Comparison of ENCODE assay signal across 19 cellular contexts in genomic region chr3:56904526-56905245, GRCh38.
A peak's percentile ranks its signal among the peaks of the same experiment; 100 is the strongest.
DNase-seq lines count a peak whose midpoint lies in the region; ATAC-seq and TF ChIP-seq lines count a peak whose summit lies in the region.
"Had no signal": no experiment of that assay in that cellular context is flagged by ENCODE, and none has a peak within 500 bp of the region (broad histone marks: within the 10 kb centered on the region; RNA-seq: fewer than 3 reads in every experiment).

No MANE protein-coding gene starts in this region.

- TF ChIP-seq POLR2A in transverse colon (IDR thresholded peaks at IDR 0.05): no peak

- no peaks in the 10 kb centered on the region for H3K9me3 ChIP-seq in SK-N-SH
- H3K9me3 ChIP-seq in transverse colon: no peaks in the 10 kb centered on the region
- H3K9me3 ChIP-seq in PC-9 (ENCODE audit: insufficient read depth, low read depth): no peaks in the 10 kb centered on the region
- H3K9me3 ChIP-seq: psoas muscle, SJSA1 had no signal

- no peak overlapping the region for H3K4me3 Mint-ChIP-seq in activated naive CD8-positive, alpha-beta T cell
- no peak overlapping the region for H3K4me3 Mint-ChIP-seq in activated naive CD8-positive, alpha-beta T cell treated with anti-CD3 and anti-CD28 coated beads for 36 hours
- H3K4me3 Mint-ChIP-seq: activated CD4-positive, alpha-beta T cell treated with anti-CD3 and anti-CD28 coated beads, Interleukin-2, amount 10 ng/mL, durations not matched to agents 24 days and 14 days; B cell; T-helper 2 cell treated with Interferon-gamma antibody and Interleukin-4, amounts not matched to agents 5 μg/mL and 100 μg/mL, for 36 hours had no signal

- peaks cover 15% of the 10 kb centered on the region for H3K36me3 Mint-ChIP-seq in activated naive CD8-positive, alpha-beta T cell
- peaks cover 31% of the 10 kb centered on the region for H3K36me3 Mint-ChIP-seq in activated naive CD8-positive, alpha-beta T cell treated with anti-CD3 and anti-CD28 coated beads for 36 hours

- H3K27me3 Mint-ChIP-seq in activated naive CD8-positive, alpha-beta T cell: no peaks in the 10 kb centered on the region
- no peaks in the 10 kb centered on the region for H3K27me3 Mint-ChIP-seq in activated naive CD8-positive, alpha-beta T cell treated with anti-CD3 and anti-CD28 coated beads for 36 hours
- H3K27me3 Mint-ChIP-seq: activated CD4-positive, alpha-beta T cell treated with anti-CD3 and anti-CD28 coated beads, Interleukin-2, amount 10 ng/mL, durations not matched to agents 24 days and 14 days; B cell had no signal

- H3K4me2 ChIP-seq in SK-N-SH: no peak overlapping the region
- no peak overlapping the region for H3K4me2 ChIP-seq in PC-9

- H3K27ac ChIP-seq in SK-N-SH (ENCODE audit: low read depth in 2 of 2, low read length in 1 of 2) (no peak overlapping the region), transverse colon (no peak overlapping the region), PC-9 (no peak overlapping the region)
- H3K27ac ChIP-seq: psoas muscle, SJSA1, VCaP had no signal

- H2AFZ ChIP-seq in SK-N-SH (ENCODE audit: low read depth) (no peak overlapping the region), PC-9 (no peak overlapping the region)

- no peak for ATAC-seq in HG02588 (IDR thresholded peaks at IDR 0.05; ENCODE audit: unreplicated experiment)
- no peak for ATAC-seq in GM21367 (IDR thresholded peaks at IDR 0.05; ENCODE audit: unreplicated experiment)
- ATAC-seq: psoas muscle had no signal

- H3K36me3 ChIP-seq in SK-N-SH (replicated peaks in 1 of 2; ENCODE audit: control insufficient read depth in 1 of 2, insufficient read depth in 2 of 2, low read length in 1 of 2) (no peaks in the 10 kb centered on the region), transverse colon (no peaks in the 10 kb centered on the region), PC-9 (ENCODE audit: low read depth) (no peaks in the 10 kb centered on the region)
- H3K36me3 ChIP-seq: SJSA1 had no signal

- CTCF ChIA-PET in SK-N-SH (lab: Yijun Ruan, JAX): interaction anchor here (2.8 kb wide), 1 partner anchor 84 kb away, joined by 12 read pairs; no protein-coding TSS in a partner anchor
- CTCF ChIA-PET in PC-9 (lab: Charles Lee): no interaction called here

- peaks cover 72% of the 10 kb centered on the region for H3K4me1 Mint-ChIP-seq in activated naive CD8-positive, alpha-beta T cell (ENCODE audit: low read depth)
- peaks cover 62% of the 10 kb centered on the region for H3K4me1 Mint-ChIP-seq in activated naive CD8-positive, alpha-beta T cell treated with anti-CD3 and anti-CD28 coated beads for 36 hours

- H3K4me3 ChIP-seq in SK-N-SH (ENCODE audit: low read depth in 2 of 2, low read length in 1 of 2) (no peak overlapping the region), transverse colon (no peak overlapping the region), PC-9 (no peak overlapping the region)
- H3K4me3 ChIP-seq: psoas muscle, SJSA1 had no signal

- no peak for TF ChIP-seq RAD21 in SK-N-SH (IDR thresholded peaks at IDR 0.05; ENCODE audit: low read length)

- in situ Hi-C loops in transverse colon (cut with MboI; ENCODE audit: low pct_ligation_motif_present in 1 of 4, low pct_unique_long_range_greater_than_20kb in 1 of 4, low sequenced_read_pairs in 3 of 4): no loop called here

- POLR2A ChIA-PET in SK-N-SH (lab: Yijun Ruan, JAX): interaction anchor here (1.2 kb wide), 1 partner anchor 72 kb away, joined by 4 read pairs; no protein-coding TSS in a partner anchor
- POLR2A ChIA-PET in PC-9 (lab: Charles Lee; ENCODE audit: unreplicated experiment): no interaction called here

- no TSS peak for BruUV-seq in PC-9 (replicated peaks; lab: Mats Ljungman, UMichigan)

- WGBS in SK-N-SH (ENCODE audit: low lambda C conversion rate): 82% methylated on average over 6 of the region's 6 CpGs
- 66 to 75% methylated on average over 6 of the region's 6 CpGs for WGBS in transverse colon (ENCODE audit: low coverage in 1 of 2), 2 donors

- DNase-seq in activated naive CD8-positive, alpha-beta T cell treated with anti-CD3 and anti-CD28 coated beads for 36 hours: no peak
- DNase-seq in SK-N-SH (peak; percentile 53), fibroblast of peridontal ligament (ENCODE audit: extremely low read depth) (peak; percentile 8), transverse colon (peak; percentile 22), PC-9 (no peak)
- DNase-seq: activated CD4-positive, alpha-beta T cell treated with anti-CD3 and anti-CD28 coated beads, Interleukin-2, amount 10 ng/mL, durations not matched to agents 24 days and 14 days; activated naive CD4-positive, alpha-beta T cell treated with Interleukin-2 at 50 U/mL for 16 hours; glutamatergic neuron; H7; kidney; NCI-H526; psoas muscle had no signal

- H3K9me3 Mint-ChIP-seq in activated naive CD8-positive, alpha-beta T cell (ENCODE audit: low read depth): no peaks in the 10 kb centered on the region
- H3K9me3 Mint-ChIP-seq in activated naive CD8-positive, alpha-beta T cell treated with anti-CD3 and anti-CD28 coated beads for 36 hours: no peaks in the 10 kb centered on the region
- H3K9me3 Mint-ChIP-seq: activated CD4-positive, alpha-beta T cell treated with anti-CD3 and anti-CD28 coated beads, Interleukin-2, amount 10 ng/mL, durations not matched to agents 24 days and 14 days; T-helper 2 cell treated with Interferon-gamma antibody and Interleukin-4, amounts not matched to agents 5 μg/mL and 100 μg/mL, for 36 hours had no signal

- no peak overlapping the region for H3K9ac ChIP-seq in SK-N-SH

- H3K27me3 ChIP-seq in SK-N-SH (ENCODE audit: insufficient read depth) (no peaks in the 10 kb centered on the region), transverse colon (no peaks in the 10 kb centered on the region), PC-9 (ENCODE audit: insufficient read depth, low read depth) (no peaks in the 10 kb centered on the region)
- H3K27me3 ChIP-seq: SJSA1 had no signal

- intact Hi-C loops in transverse colon (cut with DNase I; ENCODE audit: low total_unique reads) (no loop called here), PC-9 (cut with micrococcal nuclease; ENCODE audit: unreplicated experiment) (no loop called here)

- H3K79me2 ChIP-seq in SK-N-SH (ENCODE audit: insufficient read depth) (no peaks in the 10 kb centered on the region), PC-9 (ENCODE audit: low read depth) (no peaks in the 10 kb centered on the region)

- peak overlapping the region; percentile 54 for H3K27ac Mint-ChIP-seq in activated naive CD8-positive, alpha-beta T cell
- no peak overlapping the region for H3K27ac Mint-ChIP-seq in activated naive CD8-positive, alpha-beta T cell treated with anti-CD3 and anti-CD28 coated beads for 36 hours
- H3K27ac Mint-ChIP-seq: activated CD4-positive, alpha-beta T cell treated with anti-CD3 and anti-CD28 coated beads, Interleukin-2, amount 10 ng/mL, durations not matched to agents 24 days and 14 days; B cell; T-helper 2 cell treated with Interferon-gamma antibody and Interleukin-4, amounts not matched to agents 5 μg/mL and 100 μg/mL, for 36 hours had no signal

- TF ChIP-seq CTCF in SK-N-SH (IDR thresholded peaks at IDR 0.05) (no peak), transverse colon (IDR thresholded peaks at IDR 0.05) (no peak), PC-9 (conservative IDR thresholded peaks at IDR 0.05) (no peak)

- peak in 1 of 2 experiments; percentile 42; a peak in 1 of 4 replicates for TF ChIP-seq EP300 in SK-N-SH (IDR thresholded peaks at IDR 0.05; ENCODE audit: borderline replicate concordance in 1 of 2, low read depth in 1 of 2, low read length in 1 of 2)
- TF ChIP-seq EP300 in transverse colon (IDR thresholded peaks at IDR 0.05; ENCODE audit: low read depth): no peak

- H3K9me2 ChIP-seq in SK-N-SH (no peaks in the 10 kb centered on the region), PC-9 (ENCODE audit: insufficient read depth) (no peaks in the 10 kb centered on the region)

- H4K20me1 ChIP-seq in SK-N-SH (ENCODE audit: insufficient read depth): no peaks in the 10 kb centered on the region
- no peaks in the 10 kb centered on the region for H4K20me1 ChIP-seq in PC-9 (ENCODE audit: insufficient read depth)

- H3K4me1 ChIP-seq in SK-N-SH (ENCODE audit: control insufficient read depth in 1 of 2, insufficient read depth in 2 of 2, low read depth in 1 of 2, low read length in 1 of 2): peaks cover 0 to 6% of the 10 kb centered on the region in 2 experiments; a peak in 1 of 4 replicates
- H3K4me1 ChIP-seq in transverse colon: peaks cover 0 to 4% (median 0%) of the 10 kb centered on the region in 4 donors
- no peaks in the 10 kb centered on the region for H3K4me1 ChIP-seq in PC-9 (replicated peaks; ENCODE audit: insufficient read depth)
- H3K4me1 ChIP-seq: psoas muscle, SJSA1 had no signal

- no peaks in the 10 kb centered on the region for H3F3A ChIP-seq in SK-N-SH (replicated peaks; ENCODE audit: insufficient read depth)
- H3F3A ChIP-seq in PC-9 (ENCODE audit: insufficient read depth, low read depth): no peaks in the 10 kb centered on the region

TF ChIP-seq in SK-N-SH, 30 proteins besides CTCF, POLR2A, EP300 and RAD21:
- peak; percentile 13; the same call in 1 of the 2 replicates for TF ChIP-seq TCF12 (IDR thresholded peaks at IDR 0.05)
- no peak for TF ChIP-seq SIN3A (IDR thresholded peaks at IDR 0.05; ENCODE audit: borderline replicate concordance, low read depth, low read length)
TF ChIP-seq in SK-N-SH: peak in this region for 1.

Comparison
In these comparisons a context has a peak if more than half of its experiments do, and no peak if none do; other contexts are left out.
1. DNase-seq: peak in SK-N-SH (single experiment), fibroblast of peridontal ligament (single experiment) and transverse colon (single experiment); none in activated naive CD8-positive, alpha-beta T cell treated with anti-CD3 and anti-CD28 coated beads for 36 hours (single experiment) and PC-9 (0 of 2).